Comparison of ENCODE assay signal across 14 cellular contexts in genomic region chr13:28467886-28468519, GRCh38. TPM values are rescaled to one million over a fixed set of nuclear protein-coding genes. Genes with fewer than 3 reads are reported as not detected.
DNase-seq lines count a peak whose midpoint lies in the region; ATAC-seq, FAIRE-seq and TF ChIP-seq lines count a peak whose summit lies in the region.
"Had no signal": no experiment of that assay in that cellular context is flagged by ENCODE, and none has a peak within 500 bp of the region (broad histone marks: within the 10 kb centered on the region; RNA-seq: fewer than 3 reads in every experiment).

No MANE protein-coding gene starts in this region.

- H3K4me1 Mint-ChIP-seq in effector memory CD8-positive, alpha-beta T cell (ENCODE audit: low read depth in 2 of 2) = no peaks in the 10 kb centered on the region
- no peaks in the 10 kb centered on the region for H3K4me1 Mint-ChIP-seq in CD4-positive, alpha-beta T cell (ENCODE audit: low read depth)

- POLR2A ChIA-PET in HepG2 (lab: Yijun Ruan, JAX) = no interaction called here
- POLR2A ChIA-PET in CD4-positive, alpha-beta T cell (lab: Charles Lee) = no interaction called here

- H3K27me3 ChIP-seq in right atrium auricular region (no peaks in the 10 kb centered on the region), HepG2 (ENCODE audit: control insufficient read depth in 1 of 2, insufficient read depth in 2 of 2, low read length in 2 of 2) (no peaks in the 10 kb centered on the region), aorta (ENCODE audit: control insufficient read depth in 1 of 2, insufficient read depth in 2 of 2, low read length in 1 of 2) (no peaks in the 10 kb centered on the region), adrenal gland (no peaks in the 10 kb centered on the region)
- H3K27me3 ChIP-seq in CD4-positive, alpha-beta T cell (ENCODE audit: control insufficient read depth, insufficient read depth, low read length) = no peaks in the 10 kb centered on the region
- H3K27me3 ChIP-seq: body of pancreas had no signal

- H3K9ac ChIP-seq in HepG2 (ENCODE audit: insufficient read depth, low read depth, low read length) = no peak overlapping the region

- no peaks in the 10 kb centered on the region for H3K79me2 ChIP-seq in HepG2 (ENCODE audit: insufficient read depth, low read length)

- ATAC-seq in Right ventricle myocardium superior (ENCODE audit: poor library complexity) (peak; percentile 52), HepG2 (no peak), aorta (ENCODE audit: low FRiP score) (peak; percentile 36)
- no peak for ATAC-seq in effector memory CD8-positive, alpha-beta T cell (replicated peaks)
- no peak for ATAC-seq in CD4-positive, alpha-beta T cell (ENCODE audit: poor library complexity)
- ATAC-seq: body of pancreas, SK-N-SH treated with all-trans-retinoic acid at 6 μM for 48 hours had no signal

- TF ChIP-seq CTCF in right atrium auricular region (IDR thresholded peaks at IDR 0.05) = no peak
- no peak for TF ChIP-seq CTCF in HepG2 (CRISPR knock-in tag; IDR thresholded peaks at IDR 0.05)
- no peak for TF ChIP-seq CTCF in CD4-positive, alpha-beta T cell (IDR thresholded peaks at IDR 0.05)
- TF ChIP-seq CTCF in adrenal gland (IDR thresholded peaks at IDR 0.05) = no peak

- no TSS peak for BruUV-seq in HepG2 (replicated peaks; lab: Mats Ljungman, UMichigan)

- no peak for FAIRE-seq in HepG2 (lab: Jason Lieb, UNC)

- H2AFZ ChIP-seq in HepG2 (ENCODE audit: low read length) = no peak overlapping the region

- H3K27ac ChIP-seq in right atrium auricular region (no peak overlapping the region), HepG2 (ENCODE audit: extremely low read length, insufficient read depth, low read length) (no peak overlapping the region), aorta (ENCODE audit: low read depth in 1 of 2, low read length in 2 of 2) (no peak overlapping the region), adrenal gland (no peak overlapping the region)
- H3K27ac ChIP-seq in CD4-positive, alpha-beta T cell (ENCODE audit: low read depth, low read length) = no peak overlapping the region
- H3K27ac ChIP-seq: body of pancreas had no signal

- H3K9me3 ChIP-seq in right atrium auricular region (no peaks in the 10 kb centered on the region), HepG2 (ENCODE audit: low read length) (no peaks in the 10 kb centered on the region), aorta (ENCODE audit: control insufficient read depth, low read length) (no peaks in the 10 kb centered on the region), adrenal gland (replicated peaks in 1 of 3) (no peaks in the 10 kb centered on the region)
- H3K9me3 ChIP-seq in CD4-positive, alpha-beta T cell (ENCODE audit: control insufficient read depth, low read length) = no peaks in the 10 kb centered on the region
- H3K9me3 ChIP-seq: body of pancreas had no signal

- peaks cover 0 to 8% of the 10 kb centered on the region in 2 donors for H3K4me1 ChIP-seq in right atrium auricular region
- no peaks in the 10 kb centered on the region for H3K4me1 ChIP-seq in HepG2 (ENCODE audit: insufficient read depth, low read length)
- H3K4me1 ChIP-seq in aorta (ENCODE audit: control insufficient read depth in 1 of 2, insufficient read depth in 2 of 2, low read length in 2 of 2) = no peaks in the 10 kb centered on the region
- no peaks in the 10 kb centered on the region for H3K4me1 ChIP-seq in adrenal gland (replicated peaks in 1 of 2)
- H3K4me1 ChIP-seq: body of pancreas had no signal

- peaks cover 37 to 43% of the 10 kb centered on the region in 2 donors for H3K27me3 Mint-ChIP-seq in effector memory CD8-positive, alpha-beta T cell
- no peaks in the 10 kb centered on the region for H3K27me3 Mint-ChIP-seq in CD4-positive, alpha-beta T cell

- TF ChIP-seq POLR2A in HepG2 (IDR thresholded peaks at IDR 0.05; ENCODE audit: insufficient read depth in 1 of 2, low read depth in 2 of 2, low read length in 2 of 2) (no peak), adrenal gland (IDR thresholded peaks at IDR 0.05) (no peak)

- no peaks in the 10 kb centered on the region for H3K36me3 ChIP-seq in right atrium auricular region
- H3K36me3 ChIP-seq in HepG2 (replicated peaks in 1 of 2; ENCODE audit: control insufficient read depth in 1 of 2, insufficient read depth in 2 of 2, low read length in 2 of 2) = no peaks in the 10 kb centered on the region
- H3K36me3 ChIP-seq in aorta (ENCODE audit: control insufficient read depth in 1 of 2, insufficient read depth in 2 of 2, low read length in 1 of 2) = no peaks in the 10 kb centered on the region
- H3K36me3 ChIP-seq in adrenal gland (replicated peaks in 1 of 2) = no peaks in the 10 kb centered on the region

- H3K4me3 Mint-ChIP-seq in effector memory CD8-positive, alpha-beta T cell = no peak overlapping the region
- no peak overlapping the region for H3K4me3 Mint-ChIP-seq in CD4-positive, alpha-beta T cell

- no peak overlapping the region for H3K4me3 ChIP-seq in right atrium auricular region
- no peak overlapping the region for H3K4me3 ChIP-seq in HepG2 (replicated peaks in 1 of 3; ENCODE audit: insufficient read depth in 1 of 3, low read depth in 2 of 3, low read length in 3 of 3)
- no peak overlapping the region for H3K4me3 ChIP-seq in aorta (ENCODE audit: low read length in 2 of 2)
- no peak overlapping the region for H3K4me3 ChIP-seq in adrenal gland
- H3K4me3 ChIP-seq: body of pancreas had no signal

- WGBS in HepG2 (ENCODE audit: low lambda C conversion rate) = 43% methylated on average over 6 of the region's 6 CpGs
- 90 to 91% methylated on average over 6 of the region's 6 CpGs for WGBS in aorta, 2 donors
- WGBS in adrenal gland, 4 donors = 56 to 68% (median 67%) methylated on average over 6 of the region's 6 CpGs

- H3K27ac Mint-ChIP-seq in effector memory CD8-positive, alpha-beta T cell = no peak overlapping the region
- H3K27ac Mint-ChIP-seq in CD4-positive, alpha-beta T cell = no peak overlapping the region

- no peaks in the 10 kb centered on the region for H3K36me3 Mint-ChIP-seq in effector memory CD8-positive, alpha-beta T cell (ENCODE audit: insufficient read depth)
- H3K36me3 Mint-ChIP-seq in CD4-positive, alpha-beta T cell (ENCODE audit: low read depth) = no peaks in the 10 kb centered on the region

- TF ChIP-seq RAD21 in HepG2 (CRISPR knock-in tag; IDR thresholded peaks at IDR 0.05) = no peak

- no peaks in the 10 kb centered on the region for H3K9me3 Mint-ChIP-seq in effector memory CD8-positive, alpha-beta T cell
- no peaks in the 10 kb centered on the region for H3K9me3 Mint-ChIP-seq in CD4-positive, alpha-beta T cell

- DNase-seq in Right ventricle myocardium superior = no peak
- DNase-seq in right atrium auricular region (ENCODE audit: low spot score) = no peak
- DNase-seq in OCI-M1 (lab: John Stamatoyannopoulos, UW) = peak; percentile 46
- no peak for DNase-seq in HepG2 (ENCODE audit: low spot score)
- DNase-seq in aorta = no peak
- no peak for DNase-seq in effector memory CD8-positive, alpha-beta T cell
- no peak for DNase-seq in CD4-positive, alpha-beta T cell
- DNase-seq in adrenal gland = no peak
- DNase-seq: ACHN; activated CD4-positive, alpha-beta T cell treated with anti-CD3 and anti-CD28 coated beads for 1 hour; NCI-H1417 treated with DMSO at 0.1 percent for 48 hours; nucleus accumbens had no signal

- no peak overlapping the region for H3K4me2 ChIP-seq in HepG2 (ENCODE audit: low read depth, low read length)

- H4K20me1 ChIP-seq in HepG2 (ENCODE audit: insufficient read depth, low read length) = no peaks in the 10 kb centered on the region

- in situ Hi-C loops in HepG2 (cut with HindIII; ENCODE audit: extremely low pct_ligation_motif_present, low pct_unique_long_range_greater_than_20kb) = no loop called here

- CTCF ChIA-PET in HepG2 (lab: Yijun Ruan, JAX; ENCODE audit: low intra/inter-chr PET ratio, low total read pairs) = no interaction called here
- CTCF ChIA-PET in CD4-positive, alpha-beta T cell (lab: Charles Lee) = interaction anchor here (0.9 kb wide), 1 partner anchor 15 kb away, joined by 3 read pairs; no protein-coding TSS in a partner anchor

- intact Hi-C loops in Right ventricle myocardium superior (cut with DNase I) (no loop called here), HepG2 (cut with micrococcal nuclease; ENCODE audit: unreplicated experiment) (no loop called here), aorta (cut with DNase I) (no loop called here), adrenal gland (cut with DNase I) (no loop called here)
- intact Hi-C loops in CD4-positive, alpha-beta T cell (cut with DNase I, micrococcal nuclease) = no loop called here

- no peak for TF ChIP-seq EP300 in HepG2 (IDR thresholded peaks at IDR 0.05; ENCODE audit: low read depth in 2 of 2, low read length in 2 of 2)
- no peak for TF ChIP-seq EP300 in HepG2 (CRISPR knock-in tag; IDR thresholded peaks at IDR 0.05; ENCODE audit: borderline replicate concordance)

RNA-seq across cellular contexts. Expression of gene FLT1, which starts 26.9 kb away (rescaled TPM):
- 42.0 TPM for total RNA-seq in Right ventricle myocardium superior
- 10 to 100 TPM; 40.0 to 51.3 TPM for total RNA-seq in right atrium auricular region
- total RNA-seq in HepG2 (2016; rRNA removed; fragmentation: Illumina TruSeq; extraction: Trizol) = 0.02 TPM in 1 of 2 replicates, not detected in the other
- total RNA-seq in HepG2 (2016; cell fraction: cytosol; rRNA removed; fragmentation: Illumina TruSeq; extraction: Trizol; ENCODE audit: low read depth) = not detected in 2 replicates
- not detected in 2 replicates for total RNA-seq in HepG2 (2016; cell fraction: insoluble cytoplasmic fraction; rRNA removed; fragmentation: Illumina TruSeq; extraction: Trizol)
- not detected in 2 replicates for total RNA-seq in HepG2 (2016; cell fraction: membrane; rRNA removed; fragmentation: Illumina TruSeq; extraction: Trizol)
- total RNA-seq in HepG2 (2016; cell fraction: nucleus; rRNA removed; fragmentation: Illumina TruSeq; extraction: Trizol) = not detected in 2 replicates
- not detected in 2 replicates for polyA plus RNA-seq in HepG2 (2011; rRNA removed)
- 0.03 TPM in 1 of 2 replicates, not detected in the other for polyA plus RNA-seq in HepG2 (2011; cell fraction: cytosol; rRNA removed)
- polyA plus RNA-seq in HepG2 (2011; cell fraction: nucleus; rRNA removed) = not detected in 2 replicates
- polyA plus RNA-seq in HepG2 (2012) = not detected in 2 replicates
- polyA plus RNA-seq in HepG2 (2016; cell fraction: cytosol; fragmentation: Illumina TruSeq; extraction: Trizol; ENCODE audit: low read depth) = not detected in 2 replicates
- not detected in 2 replicates for polyA plus RNA-seq in HepG2 (2016; cell fraction: insoluble cytoplasmic fraction; fragmentation: Illumina TruSeq; extraction: Trizol; ENCODE audit: low read depth)
- not detected in 2 replicates for polyA plus RNA-seq in HepG2 (2016; cell fraction: membrane; fragmentation: Illumina TruSeq; extraction: Trizol; ENCODE audit: low read depth)
- polyA plus RNA-seq in HepG2 (2016; cell fraction: nucleus; fragmentation: Illumina TruSeq; extraction: Trizol; ENCODE audit: insufficient read depth, low read depth) = not detected in 2 replicates
- polyA minus RNA-seq in HepG2 (2011; rRNA and poly(A)+ RNA removed; ENCODE audit: low replicate concordance) = not detected in 2 replicates
- polyA minus RNA-seq in HepG2 (2011; cell fraction: cytosol; rRNA and poly(A)+ RNA removed) = not detected in 2 replicates
- not detected in 2 replicates for polyA minus RNA-seq in HepG2 (2011; cell fraction: nucleus; rRNA and poly(A)+ RNA removed)
- 10 to 100 TPM; 32.8 to 62.8 TPM for total RNA-seq in aorta
- polyA plus RNA-seq in aorta = under 1 TPM; 0.38 to 0.69 TPM
- total RNA-seq in CD4-positive, alpha-beta T cell = 1 to 10 TPM; 1.1 to 1.2 TPM
- total RNA-seq in adrenal gland = 10 to 100 TPM; 18.1 to 55.9 (median 26.5) TPM
- 10 to 100 TPM in 1 of 3 donors, 1 to 10 TPM in 2; 2.7 to 25.4 (median 6.0) TPM for polyA plus RNA-seq in adrenal gland

Comparison
In these comparisons a context has a peak if more than half of its experiments do, and no peak if none do; other contexts are left out.
1. ATAC-seq: peak in Right ventricle myocardium superior (single experiment) and aorta (single experiment); none in HepG2 (single experiment), effector memory CD8-positive, alpha-beta T cell (single experiment) and CD4-positive, alpha-beta T cell (single experiment).
2. RNA of gene FLT1, which starts 26.9 kb away (total RNA-seq): 32.8 to 62.8 TPM in aorta, 40.0 to 51.3 TPM in right atrium auricular region, 42.0 TPM in Right ventricle myocardium superior (single experiment) and 18.1 to 55.9 TPM in adrenal gland; 1.1 to 1.2 TPM in CD4-positive, alpha-beta T cell and 0.02 TPM in HepG2; every median in the first group is over 4 times any median in the second.